Comparison of ENCODE assay signal across 8 cellular contexts in the genomic region with DNA sequence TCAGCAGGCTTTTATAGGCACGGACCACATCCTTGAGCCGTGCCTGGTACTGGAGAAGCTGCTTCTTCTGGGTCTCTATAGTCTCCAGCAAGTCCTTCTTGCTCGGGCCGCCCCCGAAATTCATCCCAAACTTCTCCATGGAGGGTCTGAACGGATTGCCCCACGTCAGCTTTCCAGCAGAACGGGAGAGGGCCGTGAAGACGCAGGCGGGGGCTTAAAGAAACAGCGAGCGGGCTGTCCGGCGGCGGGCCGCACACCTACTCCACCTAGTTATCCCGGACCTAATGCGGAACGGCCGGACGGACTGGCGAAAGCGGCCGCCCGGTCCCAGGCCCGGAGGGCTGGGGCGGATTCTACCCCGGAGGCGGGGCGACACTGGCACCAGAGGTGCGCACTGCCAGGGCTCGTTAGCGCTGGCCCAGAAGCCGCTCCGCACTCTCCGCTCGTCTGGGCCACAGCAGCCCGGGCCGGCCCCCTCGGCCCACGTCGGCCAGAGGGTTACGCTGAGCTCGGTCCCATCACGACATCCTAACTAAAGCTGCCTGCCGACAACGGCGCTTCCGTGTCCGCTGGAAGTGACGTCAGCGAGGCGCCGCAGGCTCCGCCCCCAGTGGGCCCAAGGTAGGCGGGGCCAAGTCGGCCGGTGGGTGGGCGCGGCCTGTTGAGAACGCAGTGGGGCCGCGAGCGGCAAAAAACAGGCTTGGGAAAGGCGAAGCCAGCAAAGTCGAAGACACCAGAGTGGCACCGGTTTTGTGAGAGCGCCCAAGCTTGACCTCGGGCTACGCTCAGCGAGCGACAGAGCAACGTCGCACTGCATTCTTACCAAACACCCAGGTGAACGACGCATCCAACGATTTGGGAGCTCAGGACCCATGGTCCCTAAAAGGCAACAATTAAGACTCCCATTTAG. TPM values are rescaled to one million over a fixed set of nuclear protein-coding genes. Genes with fewer than 3 reads are reported as not detected.
A peak's percentile ranks its signal among the peaks of the same experiment; 100 is the strongest.
DNase-seq lines count a peak whose midpoint lies in the region; TF ChIP-seq lines count a peak whose summit lies in the region.

A gene with protein sequence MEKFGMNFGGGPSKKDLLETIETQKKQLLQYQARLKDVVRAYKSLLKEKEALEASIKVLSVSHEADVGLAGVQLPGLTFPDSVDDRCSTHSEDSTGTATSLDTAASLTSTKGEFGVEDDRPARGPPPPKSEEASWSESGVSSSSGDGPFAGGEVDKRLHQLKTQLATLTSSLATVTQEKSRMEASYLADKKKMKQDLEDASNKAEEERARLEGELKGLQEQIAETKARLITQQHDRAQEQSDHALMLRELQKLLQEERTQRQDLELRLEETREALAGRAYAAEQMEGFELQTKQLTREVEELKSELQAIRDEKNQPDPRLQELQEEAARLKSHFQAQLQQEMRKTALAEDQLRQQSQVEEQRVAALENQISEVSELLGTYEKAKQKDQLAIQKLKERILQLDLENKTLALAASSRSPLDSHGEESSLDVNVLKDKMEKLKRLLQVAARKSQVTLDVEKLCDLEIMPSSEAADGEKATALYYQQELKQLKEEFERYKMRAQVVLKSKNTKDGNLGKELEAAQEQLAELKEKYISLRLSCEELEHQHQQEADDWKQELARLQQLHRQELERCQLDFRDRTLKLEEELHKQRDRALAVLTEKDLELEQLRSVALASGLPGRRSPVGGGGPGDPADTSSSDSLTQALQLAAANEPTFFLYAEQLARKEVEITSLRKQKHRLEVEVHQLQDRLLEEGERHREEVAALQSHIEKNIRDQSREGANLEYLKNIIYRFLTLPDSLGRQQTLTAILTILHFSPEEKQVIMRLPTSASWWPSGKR (minus strand): TSS at position 553 of the 910 bp plus-strand sequence. CDS start 414 bp downstream, at position 139.

- H3K4me3 ChIP-seq in LNCaP clone FGC (ENCODE audit: low read depth, low read length) (peak within 1 kb of the TSS; percentile 92), stomach smooth muscle (ENCODE audit: low read length in 2 of 2) (peak within 1 kb of the TSS; percentile 88 to 93)

- peak within 1 kb of the TSS; percentile 93 for H3K4me3 Mint-ChIP-seq in neural crest cell

- TF ChIP-seq CTCF in LNCaP clone FGC (IDR thresholded peaks at IDR 0.05; ENCODE audit: control insufficient read depth, extremely low read depth, insufficient read depth) (no peak), neural crest cell (conservative IDR thresholded peaks at IDR 0.05) (no peak)

- H3K27ac ChIP-seq in stomach smooth muscle (ENCODE audit: low read length): peak within 1 kb of the TSS; percentile 93

- peaks cover 41% of the 10 kb centered on the region for H3K4me1 Mint-ChIP-seq in neural crest cell

- peaks cover 6% of the 10 kb centered on the region for H3K9me3 Mint-ChIP-seq in neural crest cell

- peak; percentile 88 for DNase-seq in ELR (ENCODE audit: low read depth)
- DNase-seq in H4 (ENCODE audit: low spot score): peak; percentile 74
- peak; percentile 56 for DNase-seq in LNCaP clone FGC (ENCODE audit: low read depth)
- DNase-seq in SHP77 (lab: John Stamatoyannopoulos, UW): peak; percentile 71 to 75
- peak; percentile 84 for DNase-seq in activated gamma-delta T cell (lab: John Stamatoyannopoulos, UW)
- DNase-seq in fibroblast of the conjunctiva (ENCODE audit: low read depth): peak; percentile 63
- peak; percentile 97 for DNase-seq in neural crest cell (ENCODE audit: low read depth, low spot score)

- no peaks in the 10 kb centered on the region for H3K27me3 Mint-ChIP-seq in neural crest cell (ENCODE audit: low read depth)

- H3K4me1 ChIP-seq in stomach smooth muscle (ENCODE audit: control insufficient read depth, insufficient read depth, low read length): peaks cover 72% of the 10 kb centered on the region

- H3K27me3 ChIP-seq in stomach smooth muscle (ENCODE audit: control insufficient read depth in 1 of 2, insufficient read depth in 2 of 2, low read length in 2 of 2): no peaks in the 10 kb centered on the region

- peak within 1 kb of the TSS; percentile 86 to 96 for H3K9ac ChIP-seq in stomach smooth muscle (ENCODE audit: low read length in 2 of 2)

- no peaks in the 10 kb centered on the region for H3K9me3 ChIP-seq in stomach smooth muscle (ENCODE audit: control insufficient read depth in 2 of 2, low read length in 2 of 2)

- H3K36me3 Mint-ChIP-seq in neural crest cell (ENCODE audit: low read depth): peaks cover 6% of the 10 kb centered on the region

- peaks cover 15 to 22% of the 10 kb centered on the region in 2 donors for H3K36me3 ChIP-seq in stomach smooth muscle (ENCODE audit: control insufficient read depth in 2 of 2, insufficient read depth in 2 of 2, low read length in 2 of 2)

- H3K27ac Mint-ChIP-seq in neural crest cell (ENCODE audit: unreplicated experiment): peak within 1 kb of the TSS; percentile 88

RNA-seq across cellular contexts. Expression of the gene that starts here (rescaled TPM):
- 16.9 and 18.6 TPM in 2 replicates for total RNA-seq in H4 (2014; rRNA removed; shearing (Covaris generic))
- 15.3 and 16.4 TPM in 2 replicates for total RNA-seq in neural crest cell

Comparison
In these comparisons a context has a peak if more than half of its experiments do, and no peak if none do; other contexts are left out.
1. Peak in every context shown above with its lines: DNase-seq, H3K4me3 ChIP-seq and H3K27ac ChIP-seq.